21 cellular contexts compared by ENCODE assay signal in the genomic region with DNA sequence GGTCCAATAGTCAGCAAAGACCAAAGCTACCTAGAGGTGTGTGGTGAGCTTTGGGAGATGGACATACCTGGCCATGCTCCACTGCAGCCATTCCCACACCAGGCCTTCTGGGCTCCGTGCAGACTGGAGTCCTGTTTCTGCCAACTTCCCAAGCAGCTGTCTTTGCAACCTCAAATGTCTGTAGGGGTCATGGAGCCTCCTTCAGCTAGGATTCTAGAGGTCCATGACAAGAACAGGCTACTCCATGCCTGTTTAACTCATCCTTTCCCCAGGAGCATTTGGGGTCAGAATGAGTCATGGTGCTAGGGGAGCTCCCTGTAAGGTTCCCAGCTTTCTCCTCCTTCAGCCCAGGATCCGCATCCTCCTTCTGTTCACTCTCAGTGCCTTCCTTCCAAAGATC.
"Had no signal": no experiment of that assay in that cellular context is flagged by ENCODE, and none has a peak within 500 bp of the region (broad histone marks: within the 10 kb centered on the region; RNA-seq: fewer than 3 reads in every experiment).

No MANE protein-coding gene starts in this region.

- H3K27ac Mint-ChIP-seq: activated CD4-positive, alpha-beta T cell treated with anti-CD3 and anti-CD28 coated beads, Interleukin-2, amount 10 ng/mL, durations not matched to agents 24 days and 14 days; activated CD8-positive, alpha-beta T cell treated with anti-CD3 and anti-CD28 coated beads for 36 hours; activated naive CD4-positive, alpha-beta T cell treated with anti-CD3 and anti-CD28 coated beads, Interleukin-2, amount 10 ng/mL, durations not matched to agents 7 days and 5 days; mesothelial cell of epicardium had no signal

- DNase-seq: activated CD4-positive, alpha-beta T cell treated with anti-CD3 and anti-CD28 coated beads, Interleukin-2, amount 10 ng/mL, durations not matched to agents 24 days and 14 days; activated CD8-positive, alpha-beta T cell treated with anti-CD3 and anti-CD28 coated beads for 36 hours; activated effector memory CD4-positive, alpha-beta T cell treated with Interleukin-2 at 50 U/mL for 16 hours; activated naive CD4-positive, alpha-beta T cell treated with anti-CD3 and anti-CD28 coated beads, Interleukin-2, amount 10 ng/mL, durations not matched to agents 7 days and 5 days; activated T-cell treated with anti-CD3 and anti-CD28 coated beads, Interleukin-2, amount 50 U/mL, for 4 hours; effector memory CD8-positive, alpha-beta T cell; esophagus squamous epithelium; foreskin fibroblast; hypothalamus; occipital lobe; stimulated activated CD4-positive, alpha-beta T cell treated with anti-CD3 and anti-CD28 coated beads, Interleukin-12 subunit alpha, Interleukin-12 subunit beta, amount 100 ng/mL, for 4 hours; stimulated activated CD4-positive, alpha-beta T cell treated with anti-CD3 and anti-CD28 coated beads, Interleukin-1b, Interleukin-23, amount 100 ng/mL, for 48 hours; stimulated activated CD8-positive, alpha-beta memory T cell treated with anti-CD3 and anti-CD28 coated beads, Interleukin-4, amount 100 ng/mL, for 48 hours; stimulated activated naive CD4-positive, alpha-beta T cell; substantia nigra; T1000; uterus had no signal

- H3K9me3 Mint-ChIP-seq: activated naive CD4-positive, alpha-beta T cell treated with anti-CD3 and anti-CD28 coated beads, Interleukin-2, amount 10 ng/mL, durations not matched to agents 7 days and 5 days; activated T-cell treated with anti-CD3 and anti-CD28 coated beads, Interleukin-2, amount 50 U/mL, for 4 hours; effector memory CD8-positive, alpha-beta T cell had no signal

- H3K4me1 Mint-ChIP-seq: mesothelial cell of epicardium had no signal

- ATAC-seq: activated CD8-positive, alpha-beta T cell treated with anti-CD3 and anti-CD28 coated beads for 36 hours; activated T-cell treated with anti-CD3 and anti-CD28 coated beads, Interleukin-2, amount 50 U/mL, for 4 hours; effector memory CD8-positive, alpha-beta T cell; left lobe of liver had no signal

- H3K4me3 Mint-ChIP-seq: activated CD4-positive, alpha-beta T cell treated with anti-CD3 and anti-CD28 coated beads, Interleukin-2, amount 10 ng/mL, durations not matched to agents 24 days and 14 days; activated CD8-positive, alpha-beta T cell treated with anti-CD3 and anti-CD28 coated beads for 36 hours; activated naive CD4-positive, alpha-beta T cell treated with anti-CD3 and anti-CD28 coated beads, Interleukin-2, amount 10 ng/mL, durations not matched to agents 7 days and 5 days; activated T-cell treated with anti-CD3 and anti-CD28 coated beads, Interleukin-2, amount 50 U/mL, for 4 hours; effector memory CD8-positive, alpha-beta T cell; mesothelial cell of epicardium had no signal

- H3K27me3 ChIP-seq: esophagus squamous epithelium, tibial nerve, uterus had no signal

- H3K4me1 ChIP-seq: esophagus squamous epithelium, tibial nerve, uterus had no signal

- H3K4me3 ChIP-seq: esophagus squamous epithelium, lung, tibial nerve, uterus had no signal

- H3K9me3 ChIP-seq: esophagus squamous epithelium, tibial nerve, uterus had no signal

- H3K36me3 ChIP-seq: esophagus squamous epithelium, tibial nerve, uterus had no signal

- H3K27ac ChIP-seq: esophagus squamous epithelium, tibial nerve, uterus had no signal

- H3K27me3 Mint-ChIP-seq: activated CD4-positive, alpha-beta T cell treated with anti-CD3 and anti-CD28 coated beads, Interleukin-2, amount 10 ng/mL, durations not matched to agents 24 days and 14 days; activated CD8-positive, alpha-beta T cell treated with anti-CD3 and anti-CD28 coated beads for 36 hours; activated naive CD4-positive, alpha-beta T cell treated with anti-CD3 and anti-CD28 coated beads, Interleukin-2, amount 10 ng/mL, durations not matched to agents 7 days and 5 days; effector memory CD8-positive, alpha-beta T cell had no signal
